In the genomic region with DNA sequence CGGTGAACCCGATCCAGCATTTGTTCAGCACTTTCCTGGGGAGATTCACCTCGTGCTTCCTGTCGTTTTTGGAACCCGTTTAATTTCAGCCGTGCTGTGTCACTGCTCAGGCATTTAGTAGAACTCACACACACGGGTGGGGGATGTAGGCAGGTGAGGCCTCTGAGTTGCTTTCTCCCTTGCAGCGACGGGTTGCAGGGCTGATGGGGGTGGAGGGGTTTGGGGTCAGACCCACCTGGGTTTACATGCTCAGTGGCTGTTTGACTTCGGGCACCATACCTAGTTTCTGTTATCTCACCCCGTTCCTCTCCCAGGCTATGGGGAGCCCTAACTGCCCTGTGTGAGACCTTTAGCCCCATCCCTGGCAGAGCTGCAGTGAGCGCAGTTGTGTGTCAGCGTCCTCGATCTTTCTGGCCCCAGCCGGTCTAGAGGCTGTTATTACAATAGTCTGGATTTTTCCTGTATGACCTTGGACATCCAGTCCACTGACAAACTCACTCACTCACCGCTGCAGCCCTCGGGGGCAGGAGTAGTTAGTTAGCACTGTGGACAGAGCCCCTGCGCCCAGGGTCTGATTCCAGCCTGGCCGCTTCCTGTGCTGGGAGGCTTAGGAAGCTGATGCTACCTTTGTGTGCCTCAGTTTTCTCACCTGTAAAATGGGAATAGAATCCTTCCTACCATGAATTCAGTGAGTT, we compare ENCODE assay signal across 9 cellular contexts. TPM values are rescaled to one million over a fixed set of nuclear protein-coding genes. Genes with fewer than 3 reads are reported as not detected.
DNase-seq lines count a peak whose midpoint lies in the region; ATAC-seq and TF ChIP-seq lines count a peak whose summit lies in the region.
"Had no signal": no experiment of that assay in that cellular context is flagged by ENCODE, and none has a peak within 500 bp of the region (broad histone marks: within the 10 kb centered on the region; RNA-seq: fewer than 3 reads in every experiment).

No MANE protein-coding gene starts in this region.

- no peak for TF ChIP-seq CTCF in chondrocyte (IDR thresholded peaks at IDR 0.05)

- H3K9me3 ChIP-seq in HUES6 (ENCODE audit: control insufficient read depth, insufficient read depth, low read depth, low read length), result no peaks in the 10 kb centered on the region

- H2BK120ac ChIP-seq in mesendoderm (ENCODE audit: low read depth, low read length), result no peak overlapping the region

- no peak overlapping the region for H2BK15ac ChIP-seq in mesendoderm (replicated peaks; ENCODE audit: low read depth)

- H3K9ac ChIP-seq in HUES6 (ENCODE audit: low read length) (peak overlapping the region; percentile 34), mesendoderm (ENCODE audit: low read length) (peak overlapping the region; percentile 69)

- DNase-seq in A172 (ENCODE audit: low spot score), result peak; percentile 59
- DNase-seq in chondrocyte (ENCODE audit: low spot score), result no peak
- DNase-seq in mesendoderm, result peak; percentile 79
- no peak for DNase-seq in iPS-NIHi7 (ENCODE audit: extremely low spot score)
- no peak for DNase-seq in UCSD-AML1 (lab: John Stamatoyannopoulos, UW; ENCODE audit: unreplicated experiment)
- DNase-seq: NCI-H146 had no signal

- no peaks in the 10 kb centered on the region for H3K36me3 Mint-ChIP-seq in chondrocyte (ENCODE audit: low read depth)

- H3K4me2 ChIP-seq in mesendoderm (ENCODE audit: low read length), result peak overlapping the region; percentile 40

- H3K23ac ChIP-seq in mesendoderm (ENCODE audit: low read length), result peak overlapping the region; percentile 80

- H3K27me3 Mint-ChIP-seq in chondrocyte (ENCODE audit: low read depth), result no peaks in the 10 kb centered on the region

- peak overlapping the region; percentile 89 for H3K4me3 Mint-ChIP-seq in chondrocyte (ENCODE audit: unreplicated experiment)

- peaks cover 44% of the 10 kb centered on the region for H3K4me1 Mint-ChIP-seq in chondrocyte (ENCODE audit: low read depth)

- H3K4me1 ChIP-seq in HUES6 (ENCODE audit: control insufficient read depth, insufficient read depth, low read length), result peaks cover 38% of the 10 kb centered on the region
- peaks cover 10% of the 10 kb centered on the region for H3K4me1 ChIP-seq in mesendoderm (ENCODE audit: control insufficient read depth, low read depth, low read length)

- H3K18ac ChIP-seq in mesendoderm (ENCODE audit: low read length), result peak overlapping the region; percentile 94

- H3K9me3 Mint-ChIP-seq in chondrocyte (ENCODE audit: low read depth), result no peaks in the 10 kb centered on the region

- ATAC-seq in HG02840 (IDR thresholded peaks at IDR 0.05; ENCODE audit: low FRiP score, unreplicated experiment), result no peak
- no peak for ATAC-seq in HG03025 (IDR thresholded peaks at IDR 0.05; ENCODE audit: low FRiP score, unreplicated experiment)

- peak overlapping the region; percentile 89 for H3K27ac Mint-ChIP-seq in chondrocyte (ENCODE audit: unreplicated experiment)

- no peak overlapping the region for H4K8ac ChIP-seq in mesendoderm (ENCODE audit: low read depth, low read length)

- H3K79me1 ChIP-seq in mesendoderm (ENCODE audit: low read length), result peaks cover 13% of the 10 kb centered on the region

- peaks cover 9% of the 10 kb centered on the region; the same call in 1 of the 2 replicates for H3K27me3 ChIP-seq in HUES6 (ENCODE audit: control insufficient read depth, insufficient read depth, low read length)
- no peaks in the 10 kb centered on the region for H3K27me3 ChIP-seq in mesendoderm (ENCODE audit: insufficient read depth, low read length, poor library complexity)

- H4K5ac ChIP-seq in mesendoderm (ENCODE audit: low read length), result peak overlapping the region; percentile 84

- peak overlapping the region; percentile 87 for H3K4me3 ChIP-seq in HUES6 (ENCODE audit: low read depth, low read length)
- no peak overlapping the region for H3K4me3 ChIP-seq in mesendoderm (ENCODE audit: low read length)

- peak overlapping the region; percentile 93 for H3K4ac ChIP-seq in mesendoderm (ENCODE audit: low read depth, low read length)

- H3K79me2 ChIP-seq in mesendoderm (ENCODE audit: control insufficient read depth, insufficient read depth, low read length), result peaks cover 45% of the 10 kb centered on the region

- no peak overlapping the region for H2AK5ac ChIP-seq in mesendoderm (ENCODE audit: low read length)

- no CpG with 5 or more reads among the region's 19 CpGs for WGBS in mesendoderm (ENCODE audit: extremely low coverage, insufficient coverage, low lambda C conversion rate)

- peak overlapping the region; percentile 55 for H2BK5ac ChIP-seq in mesendoderm (ENCODE audit: low read length)

- H3K36me3 ChIP-seq in HUES6 (ENCODE audit: control insufficient read depth, insufficient read depth, low read length) (no peaks in the 10 kb centered on the region), mesendoderm (ENCODE audit: control insufficient read depth, insufficient read depth, low read length) (no peaks in the 10 kb centered on the region)

- peak overlapping the region; percentile 91 for H3K56ac ChIP-seq in mesendoderm (ENCODE audit: low read length)

- peak overlapping the region; percentile 41; the same call in 1 of the 2 replicates for H3K27ac ChIP-seq in HUES6 (ENCODE audit: low read depth, low read length)
- H3K27ac ChIP-seq in mesendoderm (ENCODE audit: low read depth, low read length), result peak overlapping the region; percentile 58

RNA-seq across cellular contexts. Expression of a gene that starts 2.6 kb away (rescaled TPM):
- 13.2 and 13.7 TPM in 2 replicates for total RNA-seq in A172 (2014; rRNA removed; shearing (Covaris generic))
- total RNA-seq in chondrocyte, result 38.7 to 61.0 TPM (median 47.2 TPM) in 3 replicates
- 20.9 TPM for polyA plus RNA-seq in mesendoderm (2013, experiment 1 of 2)
- 23.3 TPM for polyA plus RNA-seq in mesendoderm (2013, experiment 2 of 2)

RNA-seq across cellular contexts. Expression of a gene that starts 43.3 kb away (rescaled TPM):
- 52.4 and 55.5 TPM in 2 replicates for total RNA-seq in A172 (2014; rRNA removed; shearing (Covaris generic))
- 104 to 110 TPM (median 107 TPM) in 3 replicates for total RNA-seq in chondrocyte
- 60.1 TPM for polyA plus RNA-seq in mesendoderm (2013, experiment 1 of 2)
- polyA plus RNA-seq in mesendoderm (2013, experiment 2 of 2), result 61.6 TPM

Comparison
In these comparisons a context has a peak if more than half of its experiments do, and no peak if none do; other contexts are left out.
1. DNase-seq: peak in A172 (single experiment) and mesendoderm (single experiment); none in chondrocyte (single experiment), iPS-NIHi7 (single experiment) and UCSD-AML1 (single experiment).